In genomic region chr9:1604942-1605560, GRCh38 we compare ENCODE assay signal across 9 cellular contexts.
A peak's percentile ranks its signal among the peaks of the same experiment; 100 is the strongest.
DNase-seq lines count a peak whose midpoint lies in the region; ATAC-seq and TF ChIP-seq lines count a peak whose summit lies in the region.
"Had no signal": no experiment of that assay in that cellular context is flagged by ENCODE, and none has a peak within 500 bp of the region (broad histone marks: within the 10 kb centered on the region; RNA-seq: fewer than 3 reads in every experiment).

No MANE protein-coding gene starts in this region.

- POLR2A ChIA-PET in CD4-positive, alpha-beta T cell (lab: Charles Lee) = no interaction called here

- no peak for TF ChIP-seq POLR2A in prostate gland (IDR thresholded peaks at IDR 0.05)

- H3K9me3 Mint-ChIP-seq in CD4-positive, alpha-beta T cell = peaks cover 2% of the 10 kb centered on the region
- H3K9me3 Mint-ChIP-seq: activated naive CD4-positive, alpha-beta T cell treated with anti-CD3 and anti-CD28 coated beads, Interleukin-2, amount 50 U/mL, for 24 hours had no signal

- CTCF ChIA-PET in CD4-positive, alpha-beta T cell (lab: Charles Lee) = interaction anchor here (1.0 kb wide), 1 partner anchor 14 kb away, joined by 3 read pairs; no protein-coding TSS in a partner anchor

- H3K4me3 ChIP-seq in brain microvascular endothelial cell (ENCODE audit: low read depth, low read length) = no peak overlapping the region
- no peak overlapping the region for H3K4me3 ChIP-seq in prostate gland

- ATAC-seq in HG02571 (IDR thresholded peaks at IDR 0.05; ENCODE audit: unreplicated experiment) = peak; percentile 61
- ATAC-seq in GM21825 (IDR thresholded peaks at IDR 0.05; ENCODE audit: unreplicated experiment) = no peak
- ATAC-seq in CD4-positive, alpha-beta T cell (ENCODE audit: poor library complexity) = no peak

- H3K27me3 ChIP-seq in brain microvascular endothelial cell (replicated peaks) = no peaks in the 10 kb centered on the region
- no peaks in the 10 kb centered on the region for H3K27me3 ChIP-seq in prostate gland (replicated peaks; ENCODE audit: insufficient read depth)
- no peaks in the 10 kb centered on the region for H3K27me3 ChIP-seq in CD4-positive, alpha-beta T cell (ENCODE audit: control insufficient read depth, insufficient read depth, low read length)

- peaks cover 18% of the 10 kb centered on the region for H3K27me3 Mint-ChIP-seq in CD4-positive, alpha-beta T cell

- no peaks in the 10 kb centered on the region for H3K4me1 Mint-ChIP-seq in CD4-positive, alpha-beta T cell (ENCODE audit: low read depth)
- H3K4me1 Mint-ChIP-seq: activated naive CD4-positive, alpha-beta T cell treated with anti-CD3 and anti-CD28 coated beads, Interleukin-2, amount 50 U/mL, for 24 hours had no signal

- no peak overlapping the region for H3K27ac Mint-ChIP-seq in CD4-positive, alpha-beta T cell
- H3K27ac Mint-ChIP-seq: activated naive CD4-positive, alpha-beta T cell treated with anti-CD3 and anti-CD28 coated beads, Interleukin-2, amount 50 U/mL, for 24 hours had no signal

- H3K36me3 Mint-ChIP-seq in CD4-positive, alpha-beta T cell (ENCODE audit: low read depth) = no peaks in the 10 kb centered on the region
- H3K36me3 Mint-ChIP-seq: activated naive CD4-positive, alpha-beta T cell treated with anti-CD3 and anti-CD28 coated beads, Interleukin-2, amount 50 U/mL, for 24 hours had no signal

- 67% methylated on average over 5 of the region's 5 CpGs for WGBS in prostate gland

- H3K36me3 ChIP-seq in brain microvascular endothelial cell (replicated peaks) = no peaks in the 10 kb centered on the region
- no peaks in the 10 kb centered on the region for H3K36me3 ChIP-seq in prostate gland

- no peak overlapping the region for H3K4me3 Mint-ChIP-seq in CD4-positive, alpha-beta T cell
- H3K4me3 Mint-ChIP-seq: activated naive CD4-positive, alpha-beta T cell treated with anti-CD3 and anti-CD28 coated beads, Interleukin-2, amount 50 U/mL, for 24 hours had no signal

- peak; percentile 25 for DNase-seq in SIG-M5 treated with dmso at 0.1 percent for 504 hours (lab: John Stamatoyannopoulos, UW; ENCODE audit: unreplicated experiment)
- no peak for DNase-seq in SIG-M5 (lab: John Stamatoyannopoulos, UW)
- peak; percentile 70 for DNase-seq in NCI-H187 treated with DMSO at 0.1 percent for 48 hours (lab: John Stamatoyannopoulos, UW)
- DNase-seq in brain microvascular endothelial cell = no peak
- DNase-seq in prostate gland (ENCODE audit: low spot score) = no peak
- DNase-seq in CD4-positive, alpha-beta T cell = no peak

- intact Hi-C loops in prostate gland (cut with DNase I) = no loop called here
- intact Hi-C loops in CD4-positive, alpha-beta T cell (cut with DNase I, micrococcal nuclease) = no loop called here

- peak; percentile 11 for TF ChIP-seq CTCF in brain microvascular endothelial cell (IDR thresholded peaks at IDR 0.05; ENCODE audit: low read depth, low read length, missing control alignments)
- peak in 3 of 4 experiments; percentile 24 to 49 (median 39) for TF ChIP-seq CTCF in prostate gland (IDR thresholded peaks at IDR 0.05)
- TF ChIP-seq CTCF in CD4-positive, alpha-beta T cell (IDR thresholded peaks at IDR 0.05) = no peak

- H3K27ac ChIP-seq in brain microvascular endothelial cell = no peak overlapping the region
- no peak overlapping the region for H3K27ac ChIP-seq in prostate gland
- H3K27ac ChIP-seq in CD4-positive, alpha-beta T cell (ENCODE audit: low read depth, low read length) = no peak overlapping the region

- no peaks in the 10 kb centered on the region for H3K9me3 ChIP-seq in prostate gland
- no peaks in the 10 kb centered on the region for H3K9me3 ChIP-seq in CD4-positive, alpha-beta T cell (ENCODE audit: control insufficient read depth, low read length)

- no peaks in the 10 kb centered on the region for H3K4me1 ChIP-seq in prostate gland (replicated peaks)

- in situ Hi-C loops in brain microvascular endothelial cell (cut with HindIII; ENCODE audit: low pct_ligation_motif_present, low sequenced_read_pairs) = no loop called here

Comparison
In these comparisons a context has a peak if more than half of its experiments do, and no peak if none do; other contexts are left out.
1. DNase-seq: peak in SIG-M5 treated with dmso at 0.1 percent for 504 hours (single experiment) and NCI-H187 treated with DMSO at 0.1 percent for 48 hours (single experiment); none in SIG-M5 (single experiment), brain microvascular endothelial cell (single experiment), prostate gland (single experiment) and CD4-positive, alpha-beta T cell (0 of 10).